Comparison of ENCODE assay signal across 8 cellular contexts in the genomic region with DNA sequence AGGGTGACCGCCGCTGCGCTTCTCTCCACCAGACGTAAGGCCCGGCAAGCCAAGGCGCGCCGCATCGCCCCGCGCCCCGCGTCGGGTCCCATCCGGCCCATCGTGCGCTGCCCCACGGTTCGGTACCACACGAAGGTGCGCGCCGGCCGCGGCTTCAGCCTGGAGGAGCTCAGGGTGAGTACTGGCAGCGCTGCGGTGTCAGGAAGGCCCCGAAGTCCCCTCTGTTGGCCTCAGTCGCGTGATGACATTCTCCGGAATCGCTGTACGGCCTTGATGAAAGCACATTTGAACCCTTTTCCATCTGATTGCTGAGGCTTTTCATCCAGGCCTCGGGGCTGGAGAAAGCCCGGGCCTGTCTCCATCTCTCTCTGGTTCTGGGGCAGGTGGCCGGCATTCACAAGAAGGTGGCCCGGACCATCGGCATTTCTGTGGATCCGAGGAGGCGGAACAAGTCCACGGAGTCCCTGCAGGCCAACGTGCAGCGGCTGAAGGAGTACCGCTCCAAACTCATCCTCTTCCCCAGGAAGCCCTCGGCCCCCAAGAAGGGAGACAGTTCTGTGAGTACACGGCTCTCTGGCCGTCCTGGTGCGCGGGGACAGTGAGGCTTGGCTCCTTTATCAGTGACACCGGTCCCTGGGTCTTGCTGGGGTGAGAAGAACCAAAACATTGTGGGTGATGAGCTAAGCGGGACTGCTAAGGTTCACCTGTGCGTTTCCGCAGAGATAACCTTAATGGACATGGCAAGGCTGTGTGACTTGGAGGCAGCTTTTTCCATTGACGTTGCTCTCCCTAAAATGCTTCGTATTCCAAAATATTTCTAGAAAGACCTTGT. TPM values are rescaled to one million over a fixed set of nuclear protein-coding genes. Genes with fewer than 3 reads are reported as not detected.
A peak's percentile ranks its signal among the peaks of the same experiment; 100 is the strongest.
DNase-seq lines count a peak whose midpoint lies in the region; ATAC-seq, FAIRE-seq and TF ChIP-seq lines count a peak whose summit lies in the region.

No MANE protein-coding gene starts in this region.

- TF ChIP-seq CTCF in body of pancreas (IDR thresholded peaks at IDR 0.05) (no peak), vagina (IDR thresholded peaks at IDR 0.05) (no peak)

- peaks cover 4% of the 10 kb centered on the region for H3K79me1 ChIP-seq in mesenchymal stem cell (replicated peaks; ENCODE audit: low read length, poor library complexity, severe bottlenecking)

- peak overlapping the region; percentile 89 to 98 for H3K18ac ChIP-seq in mesenchymal stem cell (ENCODE audit: low read depth in 1 of 2, low read length in 2 of 2)

- 4% methylated on average over 45 to 55 of the region's 55 CpGs for WGBS in body of pancreas, 2 donors
- 3% methylated on average over 55 of the region's 55 CpGs for WGBS in mesenchymal stem cell

- H3K27ac ChIP-seq in body of pancreas (peak overlapping the region; percentile 80 to 97 (median 92)), mesenchymal stem cell (ENCODE audit: low read length, poor library complexity, severe bottlenecking) (no peak overlapping the region), vagina (peak overlapping the region; percentile 84)

- H2BK12ac ChIP-seq in mesenchymal stem cell (ENCODE audit: low read length in 2 of 2) = peak overlapping the region in 1 of 2 experiments; percentile 42

- peak in 1 of 3 donors; percentile 9 for TF ChIP-seq POLR2A in body of pancreas (IDR thresholded peaks at IDR 0.05)
- no peak for TF ChIP-seq POLR2A in vagina (IDR thresholded peaks at IDR 0.05)

- peak overlapping the region; percentile 21 to 90 for H3K4me3 ChIP-seq in body of pancreas
- H3K4me3 ChIP-seq in mesenchymal stem cell (ENCODE audit: insufficient read depth in 1 of 2, low read depth in 1 of 2, low read length in 2 of 2) = peak overlapping the region; percentile 82 to 87
- peak overlapping the region; percentile 82 to 88 for H3K4me3 ChIP-seq in vagina

- H3K14ac ChIP-seq in mesenchymal stem cell (ENCODE audit: low read length in 2 of 2) = peak overlapping the region in 1 of 2 experiments; percentile 75

- H3K27me3 ChIP-seq in body of pancreas (no peaks in the 10 kb centered on the region), mesenchymal stem cell (ENCODE audit: control insufficient read depth in 1 of 2, insufficient read depth in 1 of 2, low read length in 2 of 2) (no peaks in the 10 kb centered on the region), vagina (no peaks in the 10 kb centered on the region)

- H2AFZ ChIP-seq in mesenchymal stem cell (ENCODE audit: low read depth, low read length) = no peak overlapping the region

- peak overlapping the region; percentile 65 for H4K91ac ChIP-seq in mesenchymal stem cell (ENCODE audit: low read length)

- no peak overlapping the region for H2AK5ac ChIP-seq in mesenchymal stem cell (ENCODE audit: low read length, severe bottlenecking)

- no peak overlapping the region for H2BK15ac ChIP-seq in mesenchymal stem cell (ENCODE audit: low read depth, poor library complexity, severe bottlenecking)

- peaks cover 5 to 18% of the 10 kb centered on the region in 2 donors for H3K36me3 ChIP-seq in body of pancreas (replicated peaks in 1 of 2; ENCODE audit: insufficient read depth in 1 of 2, low read depth in 2 of 2)
- H3K36me3 ChIP-seq in mesenchymal stem cell (ENCODE audit: control insufficient read depth in 1 of 2, insufficient read depth in 2 of 2, low read depth in 1 of 2, low read length in 2 of 2) = peaks cover 57 to 61% of the 10 kb centered on the region in 2 experiments
- H3K36me3 ChIP-seq in vagina = peaks cover 0 to 43% of the 10 kb centered on the region in 2 donors

- peak; percentile 35 for DNase-seq in stimulated activated CD4-positive, alpha-beta T cell treated with anti-CD3 and anti-CD28 coated beads, Interleukin-15, amount 100 ng/mL, for 24 hours
- no peak for DNase-seq in stimulated activated CD4-positive, alpha-beta T cell treated with anti-CD3 and anti-CD28 coated beads, Interleukin-4, amount 100 ng/mL, for 1 hour
- DNase-seq in body of pancreas = no peak
- no peak for DNase-seq in mesenchymal stem cell
- no peak for DNase-seq in vagina (ENCODE audit: extremely low spot score in 2 of 2)
- no peak for DNase-seq in hypothalamus (lab: John Stamatoyannopoulos, UW)
- DNase-seq in HTR-8/SVneo (ENCODE audit: insufficient read length, low spot score) = no peak

- no peak overlapping the region for H2BK5ac ChIP-seq in mesenchymal stem cell (ENCODE audit: low read depth, low read length, poor library complexity, severe bottlenecking)

- no peaks in the 10 kb centered on the region for H3K9me3 ChIP-seq in body of pancreas
- H3K9me3 ChIP-seq in mesenchymal stem cell (ENCODE audit: control insufficient read depth, low read length) = no peaks in the 10 kb centered on the region
- H3K9me3 ChIP-seq in vagina = no peaks in the 10 kb centered on the region

- H3K4ac ChIP-seq in mesenchymal stem cell (ENCODE audit: low read depth in 1 of 2, low read length in 2 of 2) = peak overlapping the region; percentile 83 to 99

- no peak for FAIRE-seq in HTR-8/SVneo (lab: Jason Lieb, UNC)

- peaks cover 60% of the 10 kb centered on the region for H3K4me1 ChIP-seq in body of pancreas
- peaks cover 35% of the 10 kb centered on the region for H3K4me1 ChIP-seq in mesenchymal stem cell (ENCODE audit: control insufficient read depth, insufficient read depth, low read depth, low read length)
- peaks cover 59% of the 10 kb centered on the region for H3K4me1 ChIP-seq in vagina

- intact Hi-C loops in body of pancreas (cut with DNase I) = no loop called here
- intact Hi-C loops in vagina (cut with DNase I) = loop anchor here (5.0 kb wide), 1 partner anchor 141 kb away; the partner anchor contains the start of gene SPATA2L

- no peak overlapping the region for H3K23ac ChIP-seq in mesenchymal stem cell (ENCODE audit: low read length in 2 of 2)

- peak overlapping the region; percentile 99 for H3K9ac ChIP-seq in mesenchymal stem cell (ENCODE audit: low read length)

- H3K4me2 ChIP-seq in mesenchymal stem cell (ENCODE audit: low read length, poor library complexity, severe bottlenecking) = peak overlapping the region; percentile 51

- no peak overlapping the region for H2BK120ac ChIP-seq in mesenchymal stem cell (ENCODE audit: low read depth, low read length)

- peak overlapping the region; percentile 98 for H4K8ac ChIP-seq in mesenchymal stem cell (ENCODE audit: low read length)

- ATAC-seq in body of pancreas (no peak), HG03175 (IDR thresholded peaks at IDR 0.05; ENCODE audit: unreplicated experiment) (no peak)

RNA-seq across cellular contexts. Expression of gene RPL13, which starts 0.9 kb away (rescaled TPM):
- total RNA-seq in body of pancreas = 1,000 to 10,000 TPM; 3,820 to 5,570 TPM
- polyA plus RNA-seq in mesenchymal stem cell (2013, experiment 1 of 2) = 2,898 TPM
- 2,946 TPM for polyA plus RNA-seq in mesenchymal stem cell (2013, experiment 2 of 2)
- 8,204 TPM for total RNA-seq in vagina

RNA-seq across cellular contexts. Expression of gene CPNE7, which starts 14.1 kb away (rescaled TPM):
- total RNA-seq in body of pancreas = 1 to 10 TPM in 1 of 2 donors, not detected in 1; 2.1 TPM
- polyA plus RNA-seq in mesenchymal stem cell (2013, experiment 1 of 2) = 5.6 TPM
- polyA plus RNA-seq in mesenchymal stem cell (2013, experiment 2 of 2) = 4.8 TPM
- 4.9 TPM for total RNA-seq in vagina

RNA-seq across cellular contexts. Expression of gene DPEP1, which starts 52.0 kb away (rescaled TPM):
- total RNA-seq in body of pancreas = 100 to 1,000 TPM; 116 to 147 TPM
- polyA plus RNA-seq in mesenchymal stem cell (2013, experiment 1 of 2) = not detected
- polyA plus RNA-seq in mesenchymal stem cell (2013, experiment 2 of 2) = not detected
- not detected for total RNA-seq in vagina

RNA-seq across cellular contexts. Expression of gene SPG7, which starts 53.2 kb away (rescaled TPM):
- total RNA-seq in body of pancreas (100 to 1,000 TPM; 107 to 152 TPM), vagina (119 TPM)
- polyA plus RNA-seq in mesenchymal stem cell (2013, experiment 1 of 2) = 40.7 TPM
- 37.8 TPM for polyA plus RNA-seq in mesenchymal stem cell (2013, experiment 2 of 2)

Comparison
In these comparisons a context has a peak if more than half of its experiments do, and no peak if none do; other contexts are left out.
1. RNA of gene DPEP1, which starts 52.0 kb away (total RNA-seq): 116 to 147 TPM in body of pancreas; not detected in vagina (single experiment); every median in the first group is over 100 times any median in the second.
2. Peak in every context shown above with its lines, with median percentiles within 50 percentile points of each other: H3K4me3 ChIP-seq.